Comparison of ENCODE assay signal across 8 cellular contexts in genomic region chr10:68901106-68901927, GRCh38. TPM values are rescaled to one million over a fixed set of nuclear protein-coding genes. Genes with fewer than 3 reads are reported as not detected.
DNase-seq lines count a peak whose midpoint lies in the region; ATAC-seq and TF ChIP-seq lines count a peak whose summit lies in the region.

TSS of gene DDX50 (plus strand) at chr10:68901315. CDS start at chr10:68901385, 70 bp downstream.

- peak within 1 kb of the TSS; percentile 98 to 99 for H3K27ac ChIP-seq in testis

- no peaks in the 10 kb centered on the region for H3K36me3 ChIP-seq in testis (ENCODE audit: low read depth, missing control alignments)

- no peaks in the 10 kb centered on the region for H3K9me3 Mint-ChIP-seq in activated naive CD4-positive, alpha-beta T cell treated with anti-CD3 and anti-CD28 coated beads, Interleukin-2, amount 50 U/mL, for 72 hours

- TF ChIP-seq POLR2A in testis (IDR thresholded peaks at IDR 0.05): no peak

- WGBS in testis, 2 donors: 0 to 1% methylated on average over 32 to 47 of the region's 47 CpGs

- no peaks in the 10 kb centered on the region for H3K9me3 ChIP-seq in testis

- TF ChIP-seq CTCF in GM10248 (IDR thresholded peaks at IDR 0.05; ENCODE audit: control extremely low read depth, extremely low read depth, low read depth, missing control alignments): no peak
- peak in 2 of 3 experiments; percentile 47 to 48 for TF ChIP-seq CTCF in testis (IDR thresholded peaks at IDR 0.05)

- peak within 1 kb of the TSS; percentile 95 to 99 for H3K27ac Mint-ChIP-seq in activated naive CD4-positive, alpha-beta T cell treated with anti-CD3 and anti-CD28 coated beads, Interleukin-2, amount 50 U/mL, for 72 hours

- no peaks in the 10 kb centered on the region for H3K27me3 ChIP-seq in testis

- CTCF ChIA-PET in GM10248 (lab: Yijun Ruan, JAX): interaction anchor here (0.7 to 1.4 kb wide), 6 partner anchors 8 to 1113 kb away, joined by 3 to 4 read pairs (median 3); no protein-coding TSS in a partner anchor

- intact Hi-C loops in testis (cut with DNase I; ENCODE audit: low total_unique reads): no loop called here

- POLR2A ChIA-PET in GM10248 (lab: Yijun Ruan, JAX): interaction anchor here (0.6 kb wide), 1 partner anchor 101 kb away, joined by 3 read pairs; no protein-coding TSS in a partner anchor

- peaks cover 23 to 34% of the 10 kb centered on the region in 2 donors for H3K36me3 Mint-ChIP-seq in activated naive CD4-positive, alpha-beta T cell treated with anti-CD3 and anti-CD28 coated beads, Interleukin-2, amount 50 U/mL, for 72 hours

- peak within 1 kb of the TSS; percentile 76 to 83 for H3K4me3 ChIP-seq in testis

- peak; percentile 95 for DNase-seq in GM10248 (ENCODE audit: extremely low spot score)
- DNase-seq in NCI-H1092 treated with DMSO at 0.1 percent for 48 hours (lab: John Stamatoyannopoulos, UW): peak; percentile 97
- DNase-seq in SKM-1 (lab: John Stamatoyannopoulos, UW; ENCODE audit: unreplicated experiment): peak; percentile 97
- DNase-seq in activated naive CD4-positive, alpha-beta T cell treated with anti-CD3 and anti-CD28 coated beads, Interleukin-2, amount 50 U/mL, for 72 hours (ENCODE audit: low spot score in 2 of 2): peak; percentile 91 to 98
- DNase-seq in glomerular endothelial cell (ENCODE audit: extremely low read depth, low read depth, low spot score): peak; percentile 97
- DNase-seq in occipital lobe (lab: John Stamatoyannopoulos, UW): peak; percentile 95
- DNase-seq in testis: peak; percentile 99

- peaks cover 14% of the 10 kb centered on the region for H3K4me1 ChIP-seq in testis

- ATAC-seq in HG02610 (IDR thresholded peaks at IDR 0.05; ENCODE audit: unreplicated experiment): peak; percentile 97
- ATAC-seq in activated naive CD4-positive, alpha-beta T cell treated with anti-CD3 and anti-CD28 coated beads, Interleukin-2, amount 50 U/mL, for 72 hours: peak; percentile 95 to 96

RNA-seq across cellular contexts. Expression of gene DDX50, which starts in this region (rescaled TPM):
- total RNA-seq in activated naive CD4-positive, alpha-beta T cell treated with anti-CD3 and anti-CD28 coated beads, Interleukin-2, amount 50 U/mL, for 72 hours: 10 to 100 TPM; 57.9 to 80.2 TPM
- total RNA-seq in glomerular endothelial cell (19.8 and 22.7 TPM in 2 replicates), occipital lobe (54.4 TPM), testis (10 to 100 TPM; 45.3 to 51.1 TPM)
- 43.5 TPM for polyA plus RNA-seq in testis (ENCODE audit: insufficient read depth, low read depth, low replicate concordance)

Comparison
In these comparisons a context has a peak if more than half of its experiments do, and no peak if none do; other contexts are left out.
1. Peak in every context shown above with its lines: DNase-seq, ATAC-seq, H3K4me3 ChIP-seq and H3K27ac ChIP-seq.